ENCODE assay signal across 13 cellular contexts in the genomic region with DNA sequence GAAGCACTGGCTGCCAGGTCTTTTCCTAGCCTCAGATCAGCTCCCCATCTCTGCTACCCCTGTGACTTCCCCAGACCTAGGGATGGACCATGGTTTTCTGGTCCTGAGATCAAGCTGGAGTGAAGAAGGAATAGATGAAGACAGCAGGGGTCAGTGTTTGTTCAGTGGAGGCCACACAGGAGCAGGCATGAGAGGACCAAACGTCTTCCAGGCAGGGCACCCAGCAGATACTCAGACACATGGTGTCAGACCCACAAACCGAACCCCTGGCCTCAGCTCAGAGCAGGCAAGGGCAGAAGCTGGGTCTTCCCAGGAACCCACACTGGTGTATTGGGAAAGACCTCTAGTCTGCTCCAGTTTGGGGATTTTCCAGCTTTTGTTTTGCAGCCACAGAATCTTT.
A peak's percentile ranks its signal among the peaks of the same experiment; 100 is the strongest.
DNase-seq lines count a peak whose midpoint lies in the region; ATAC-seq, FAIRE-seq and TF ChIP-seq lines count a peak whose summit lies in the region.
"Had no signal": no experiment of that assay in that cellular context is flagged by ENCODE, and none has a peak within 500 bp of the region (broad histone marks: within the 10 kb centered on the region; RNA-seq: fewer than 3 reads in every experiment).

No MANE protein-coding gene starts in this region.

- no peak overlapping the region for H2AK5ac ChIP-seq in H1 (ENCODE audit: low read depth, low read length)

- TF ChIP-seq CTCF in H1 (IDR thresholded peaks at IDR 0.05; ENCODE audit: control extremely low read depth in 1 of 3, insufficient read depth in 1 of 3, low read depth in 1 of 3, low read length in 3 of 3), result peak in 2 of 3 experiments; percentile 37 to 41; a peak in 3 of 4 replicates
- TF ChIP-seq CTCF in psoas muscle (IDR thresholded peaks at IDR 0.05), result peak; percentile 29

- H3K9me3 ChIP-seq in H1 (ENCODE audit: insufficient read depth in 2 of 2, low read depth in 1 of 2, low read length in 1 of 2), result no peaks in the 10 kb centered on the region
- no peaks in the 10 kb centered on the region for H3K9me3 ChIP-seq in psoas muscle

- no peaks in the 10 kb centered on the region for H3K36me3 ChIP-seq in H1 (ENCODE audit: control insufficient read depth in 2 of 4, insufficient read depth in 4 of 4, low read length in 3 of 4)
- no peaks in the 10 kb centered on the region for H3K36me3 ChIP-seq in psoas muscle (ENCODE audit: insufficient read depth in 1 of 2, low read depth in 1 of 2)

- H3K27me3 ChIP-seq in H1 (replicated peaks in 1 of 4; ENCODE audit: control insufficient read depth in 3 of 4, extremely low read depth in 1 of 4, insufficient read depth in 3 of 4, low read length in 3 of 4) (no peaks in the 10 kb centered on the region), psoas muscle (ENCODE audit: insufficient read depth in 3 of 3, low read length in 2 of 3) (no peaks in the 10 kb centered on the region)

- H3K4me3 ChIP-seq in H1 (ENCODE audit: extremely low read depth in 1 of 4, insufficient read depth in 2 of 4, low read depth in 3 of 4, low read length in 4 of 4) (no peak overlapping the region), psoas muscle (no peak overlapping the region)

- no peak overlapping the region for H3K4me2 ChIP-seq in H1 (ENCODE audit: insufficient read depth in 1 of 2, low read depth in 2 of 2, low read length in 2 of 2)

- H2BK15ac ChIP-seq in H1 (ENCODE audit: low read length), result no peak overlapping the region

- H3K4me1 ChIP-seq in H1 (replicated peaks in 1 of 4; ENCODE audit: control insufficient read depth in 3 of 4, insufficient read depth in 4 of 4, low read length in 3 of 4) (no peaks in the 10 kb centered on the region), psoas muscle (no peaks in the 10 kb centered on the region)

- no peak overlapping the region for H3K4ac ChIP-seq in H1 (replicated peaks; ENCODE audit: insufficient read length, low read depth, low read length)

- no peaks in the 10 kb centered on the region for H3K79me1 ChIP-seq in H1 (ENCODE audit: low read depth, low read length)

- DNase-seq in NOMO-1 treated with DMSO at 0.1 percent for 48 hours (lab: John Stamatoyannopoulos, UW; ENCODE audit: unreplicated experiment), result peak; percentile 1
- DNase-seq in NOMO-1 (lab: John Stamatoyannopoulos, UW; ENCODE audit: unreplicated experiment in 2 of 2), result no peak
- DNase-seq in NAMALWA (ENCODE audit: low spot score), result peak; percentile 5
- DNase-seq in H1 (ENCODE audit: low read depth in 1 of 2, low spot score in 2 of 2), result no peak
- DNase-seq in psoas muscle, result no peak
- no peak for DNase-seq in NCI-H2227 (lab: John Stamatoyannopoulos, UW; ENCODE audit: unreplicated experiment)
- no peak for DNase-seq in SKM-1 (lab: John Stamatoyannopoulos, UW; ENCODE audit: unreplicated experiment)
- DNase-seq: ACHN; activated CD4-positive, CD25-positive, alpha-beta regulatory T cell; EL; posterior cingulate gyrus; stimulated activated CD4-positive, alpha-beta T cell treated with anti-CD3 and anti-CD28 coated beads, Interleukin-1b, Interleukin-23, amount 100 ng/mL, for 48 hours had no signal

- no peak overlapping the region for H2BK5ac ChIP-seq in H1 (ENCODE audit: low read depth, low read length)

- H3K18ac ChIP-seq in H1 (ENCODE audit: extremely low read depth, low read length), result no peak overlapping the region

- H3K79me2 ChIP-seq in H1 (ENCODE audit: control insufficient read depth in 1 of 2, insufficient read depth in 2 of 2, low read length in 2 of 2), result no peaks in the 10 kb centered on the region

- CTCF ChIA-PET in H1 (lab: Charles Lee; ENCODE audit: partially characterized antibody), result interaction anchor here (0.6 to 5.6 kb wide), 10 partner anchors 9 to 191 kb away, joined by 3 to 30 read pairs (median 3); no protein-coding TSS in a partner anchor

- no peak for FAIRE-seq in H1 (lab: Jason Lieb, UNC)

- intact Hi-C loops in psoas muscle (cut with DNase I), result loop anchor here in 1 of 2 donors (2.0 to 5.0 kb wide), 2 partner anchors 202 to 250 kb away; a partner anchor contains a TSS

- H4K91ac ChIP-seq in H1 (replicated peaks; ENCODE audit: insufficient read length, low read length), result no peak overlapping the region

- H2AFZ ChIP-seq in H1 (ENCODE audit: low read length), result no peak overlapping the region

- ATAC-seq in psoas muscle (peak in 3 of 4 donors; percentile 61 to 73 (median 67)), HG02884 (IDR thresholded peaks at IDR 0.05; ENCODE audit: unreplicated experiment) (no peak)

- H3K56ac ChIP-seq in H1 (replicated peaks; ENCODE audit: insufficient read length, low read depth, low read length), result no peak overlapping the region

- peak; percentile 66 to 73 for TF ChIP-seq RAD21 in H1 (IDR thresholded peaks at IDR 0.05 in 1 of 2, conservative IDR thresholded peaks at IDR 0.05 in 1 of 2; ENCODE audit: low read depth in 2 of 2, low read length in 2 of 2)

- H3K9ac ChIP-seq in H1 (replicated peaks in 1 of 4; ENCODE audit: extremely low read depth in 1 of 4, low read depth in 3 of 4, low read length in 3 of 4), result no peak overlapping the region

- no peak overlapping the region for H4K5ac ChIP-seq in H1 (ENCODE audit: insufficient read length, low read depth, low read length)

- no peak for TF ChIP-seq EP300 in H1 (IDR thresholded peaks at IDR 0.05; ENCODE audit: borderline replicate concordance in 1 of 2, low read depth in 2 of 2, low read length in 2 of 2)

- H2BK120ac ChIP-seq in H1 (replicated peaks; ENCODE audit: low read depth, low read length), result no peak overlapping the region

- no peak overlapping the region for H3K14ac ChIP-seq in H1 (ENCODE audit: insufficient read length)

- no peak overlapping the region for H2BK12ac ChIP-seq in H1 (ENCODE audit: low read depth, low read length)

- TF ChIP-seq POLR2A in H1 (IDR thresholded peaks at IDR 0.05; ENCODE audit: control extremely low read depth in 1 of 2, low read depth in 2 of 2, low read length in 2 of 2), result no peak

- H3K27ac ChIP-seq in H1 (ENCODE audit: low read depth, low read length), result no peak overlapping the region
- no peak overlapping the region for H3K27ac ChIP-seq in psoas muscle

- H3K23me2 ChIP-seq in H1 (ENCODE audit: low read depth, low read length), result no peaks in the 10 kb centered on the region

- H4K8ac ChIP-seq in H1 (ENCODE audit: extremely low read depth, insufficient read depth, low read length), result no peak overlapping the region

- H4K20me1 ChIP-seq in H1 (replicated peaks in 1 of 2; ENCODE audit: control insufficient read depth in 1 of 2, insufficient read depth in 2 of 2, low read length in 2 of 2), result no peaks in the 10 kb centered on the region

- WGBS in H1 (ENCODE audit: extremely low coverage in 1 of 2, insufficient coverage in 1 of 2, insufficient read length in 1 of 2, insufficient replicate concordance in 2 of 2, low coverage in 1 of 2, low lambda C conversion rate in 2 of 2, missing lambda C conversion rate in 1 of 2), 2 experiments, result 77% methylated on average over 2 of the region's 2 CpGs; no CpG with 5 or more reads in 1 of the 2 experiments
- WGBS in psoas muscle, 3 donors, result 13 to 18% (median 17%) methylated on average over 2 of the region's 2 CpGs

- POLR2A ChIA-PET in H1 (lab: Charles Lee; ENCODE audit: partially characterized antibody), result interaction anchor here (1.2 kb wide), 1 partner anchor 14 kb away, joined by 3 read pairs; no protein-coding TSS in a partner anchor

- H2BK20ac ChIP-seq in H1 (ENCODE audit: low read length), result no peak overlapping the region

- H3K23ac ChIP-seq in H1 (ENCODE audit: insufficient read length), result no peak overlapping the region

Comparison
In these comparisons a context has a peak if more than half of its experiments do, and no peak if none do; other contexts are left out.
1. DNase-seq: peak in NOMO-1 treated with DMSO at 0.1 percent for 48 hours (single experiment) and NAMALWA (single experiment); none in NOMO-1 (0 of 2), H1 (0 of 2), psoas muscle (0 of 2), NCI-H2227 (single experiment) and SKM-1 (single experiment).